ENCODE assay signal across 8 cellular contexts in the genomic region with DNA sequence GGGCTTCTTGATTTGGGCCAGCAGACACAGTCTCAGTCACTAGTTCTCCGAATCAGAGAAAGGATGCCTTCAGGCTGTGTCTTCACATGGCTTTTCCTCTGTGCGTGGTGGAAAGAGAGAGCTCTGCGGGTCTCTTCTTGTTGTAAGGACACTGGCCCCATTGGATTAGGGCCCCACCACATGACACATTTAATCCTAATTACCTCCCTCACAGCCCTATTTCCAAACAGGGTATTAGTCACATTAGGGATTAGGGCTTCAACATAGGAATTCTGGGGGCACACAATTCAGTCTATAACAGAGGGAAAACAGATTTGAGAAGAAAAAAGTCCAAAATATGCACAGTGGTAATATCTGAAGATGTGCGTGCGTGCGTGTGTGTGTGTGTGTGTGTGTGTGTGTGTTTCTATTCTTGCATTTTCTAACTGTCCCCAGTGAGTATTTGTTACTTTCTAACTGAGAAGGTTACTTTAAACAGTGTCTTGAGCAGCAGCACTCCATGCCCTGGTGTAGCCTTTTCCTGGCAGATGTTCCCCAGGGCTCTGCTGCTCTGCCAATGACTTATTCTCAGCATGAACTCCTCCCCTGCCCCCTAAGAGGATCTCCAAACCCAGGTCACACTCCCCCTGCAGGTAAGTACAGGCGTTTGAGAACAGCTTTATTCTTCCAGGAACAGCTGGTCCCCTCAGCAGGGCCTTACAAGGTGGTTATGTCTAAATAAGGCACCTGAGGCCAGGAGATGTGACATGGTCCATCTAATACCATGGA.
A peak's percentile ranks its signal among the peaks of the same experiment; 100 is the strongest.
DNase-seq lines count a peak whose midpoint lies in the region; ATAC-seq and TF ChIP-seq lines count a peak whose summit lies in the region.
"Had no signal": no experiment of that assay in that cellular context is flagged by ENCODE, and none has a peak within 500 bp of the region (broad histone marks: within the 10 kb centered on the region; RNA-seq: fewer than 3 reads in every experiment).

No MANE protein-coding gene starts in this region.

- no peak overlapping the region for H3K4me3 Mint-ChIP-seq in immature natural killer cell
- peak overlapping the region in 1 of 2 donors; percentile 15 for H3K4me3 Mint-ChIP-seq in stimulated activated naive CD8-positive, alpha-beta T cell treated with anti-CD3 and anti-CD28 coated beads, Interleukin-15, amount 100 ng/mL, for 72 hours
- H3K4me3 Mint-ChIP-seq: dendritic cell treated with granulocyte-macrophage colony-stimulating factor and Interleukin-4, amounts not matched to agents 40 ng/mL and 50 ng/mL, for 4 days had no signal

- peak; percentile 85 for ATAC-seq in stimulated activated naive CD8-positive, alpha-beta T cell treated with anti-CD3 and anti-CD28 coated beads, Interleukin-15, amount 100 ng/mL, for 72 hours

- peaks cover 57 to 79% of the 10 kb centered on the region in 2 donors for H3K4me1 Mint-ChIP-seq in immature natural killer cell
- H3K4me1 Mint-ChIP-seq in stimulated activated naive CD8-positive, alpha-beta T cell treated with anti-CD3 and anti-CD28 coated beads, Interleukin-15, amount 100 ng/mL, for 72 hours, result peaks cover 71% of the 10 kb centered on the region

- peak; percentile 84 for DNase-seq in GM12864 (ENCODE audit: low read depth)
- peak; percentile 76 for DNase-seq in H4 (ENCODE audit: low spot score)
- peak; percentile 95 to 98 for DNase-seq in NCI-H524 (lab: John Stamatoyannopoulos, UW)
- peak; percentile 75 for DNase-seq in activated effector memory CD4-positive, alpha-beta T cell treated with anti-CD3 and anti-CD28 coated beads, Interleukin-2, amount 50 U/mL, for 16 hours
- peak in 2 of 3 donors; percentile 16 to 22 for DNase-seq in immature natural killer cell
- peak; percentile 48 to 58 for DNase-seq in stimulated activated naive CD8-positive, alpha-beta T cell treated with anti-CD3 and anti-CD28 coated beads, Interleukin-15, amount 100 ng/mL, for 72 hours
- no peak for DNase-seq in NCI-H748 treated with DMSO at 0.1 percent for 48 hours (lab: John Stamatoyannopoulos, UW)

- peak overlapping the region; percentile 29; the same call in 1 of the 2 replicates for H3K4me3 ChIP-seq in GM12864 (ENCODE audit: low read depth, low read length)

- TF ChIP-seq CTCF in GM12864 (IDR thresholded peaks at IDR 0.05; ENCODE audit: low read depth, low read length, missing control alignments), result peak; percentile 75

- peak overlapping the region in 2 of 6 donors; percentile 46 to 59 for H3K27ac Mint-ChIP-seq in immature natural killer cell
- H3K27ac Mint-ChIP-seq in stimulated activated naive CD8-positive, alpha-beta T cell treated with anti-CD3 and anti-CD28 coated beads, Interleukin-15, amount 100 ng/mL, for 72 hours, result peak overlapping the region; percentile 65 to 77
- H3K27ac Mint-ChIP-seq: dendritic cell treated with granulocyte-macrophage colony-stimulating factor and Interleukin-4, amounts not matched to agents 40 ng/mL and 50 ng/mL, for 4 days had no signal

- peaks cover 0 to 2% (median 0%) of the 10 kb centered on the region in 6 donors for H3K9me3 Mint-ChIP-seq in immature natural killer cell
- no peaks in the 10 kb centered on the region for H3K9me3 Mint-ChIP-seq in stimulated activated naive CD8-positive, alpha-beta T cell treated with anti-CD3 and anti-CD28 coated beads, Interleukin-15, amount 100 ng/mL, for 72 hours

- H3K36me3 Mint-ChIP-seq in immature natural killer cell, result peaks cover 24 to 42% (median 33%) of the 10 kb centered on the region in 3 donors

- peaks cover 2 to 15% (median 3%) of the 10 kb centered on the region in 3 donors for H3K27me3 Mint-ChIP-seq in immature natural killer cell (ENCODE audit: low read depth in 3 of 3)
- H3K27me3 Mint-ChIP-seq in stimulated activated naive CD8-positive, alpha-beta T cell treated with anti-CD3 and anti-CD28 coated beads, Interleukin-15, amount 100 ng/mL, for 72 hours, result no peaks in the 10 kb centered on the region
- H3K27me3 Mint-ChIP-seq: dendritic cell treated with granulocyte-macrophage colony-stimulating factor and Interleukin-4, amounts not matched to agents 40 ng/mL and 50 ng/mL, for 4 days had no signal
